In the genomic region with DNA sequence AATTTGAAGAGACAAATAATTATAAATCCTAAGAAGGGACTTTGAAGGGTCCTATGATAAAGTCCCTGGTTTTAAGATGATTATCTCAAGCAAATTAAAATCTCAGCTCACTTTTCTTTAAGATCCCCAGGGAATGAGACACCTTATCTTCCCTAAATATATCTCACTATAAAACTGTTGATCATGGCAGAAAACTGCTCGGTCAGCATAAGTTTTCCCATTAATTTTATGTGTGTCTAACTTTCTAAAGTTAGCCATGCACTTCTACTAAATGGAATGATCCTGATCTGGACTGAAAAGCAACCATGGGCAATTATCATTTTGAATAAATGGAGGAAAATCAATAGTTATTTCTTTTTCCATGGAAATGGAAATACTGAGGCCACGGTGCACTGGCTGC, we compare ENCODE assay signal across 24 cellular contexts.
A peak's percentile ranks its signal among the peaks of the same experiment; 100 is the strongest.
DNase-seq lines count a peak whose midpoint lies in the region; ATAC-seq, FAIRE-seq and TF ChIP-seq lines count a peak whose summit lies in the region.
"Had no signal": no experiment of that assay in that cellular context is flagged by ENCODE, and none has a peak within 500 bp of the region (broad histone marks: within the 10 kb centered on the region; RNA-seq: fewer than 3 reads in every experiment).

No MANE protein-coding gene starts in this region.

- H3K4me2 ChIP-seq in HepG2 (ENCODE audit: low read depth, low read length) (no peak overlapping the region), K562 (ENCODE audit: insufficient read depth, low read length) (no peak overlapping the region)
- H3K4me2 ChIP-seq: BLaER1 had no signal

- TF ChIP-seq CTCF in HepG2 (CRISPR knock-in tag; IDR thresholded peaks at IDR 0.05) (no peak), right lobe of liver (IDR thresholded peaks at IDR 0.05) (no peak), K562 (IDR thresholded peaks at IDR 0.05 in 2 of 3, conservative IDR thresholded peaks at IDR 0.05 in 1 of 3; ENCODE audit: insufficient read depth in 2 of 3, low read depth in 1 of 3, low read length in 3 of 3) (no peak)

- TF ChIP-seq POLR2A in HepG2 (IDR thresholded peaks at IDR 0.05; ENCODE audit: insufficient read depth in 1 of 2, low read depth in 2 of 2, low read length in 2 of 2) (no peak), right lobe of liver (IDR thresholded peaks at IDR 0.05) (no peak), K562 (conservative IDR thresholded peaks at IDR 0.05) (no peak)

- H3K4me3 ChIP-seq in HepG2 (replicated peaks in 1 of 3; ENCODE audit: insufficient read depth in 1 of 3, low read depth in 2 of 3, low read length in 3 of 3), result no peak overlapping the region
- H3K4me3 ChIP-seq in right lobe of liver, result no peak overlapping the region
- H3K4me3 ChIP-seq in K562, result no peak overlapping the region
- H3K4me3 ChIP-seq: BLaER1, GM12878 had no signal

- H2AFZ ChIP-seq in HepG2 (ENCODE audit: low read length) (no peak overlapping the region), K562 (ENCODE audit: low read depth, low read length) (no peak overlapping the region)

- intact Hi-C loops in HepG2 (cut with micrococcal nuclease; ENCODE audit: unreplicated experiment) (no loop called here), right lobe of liver (cut with DNase I) (no loop called here), K562 (cut with micrococcal nuclease) (no loop called here)

- CTCF ChIA-PET in HepG2 (lab: Yijun Ruan, JAX; ENCODE audit: low intra/inter-chr PET ratio, low total read pairs), result no interaction called here
- CTCF ChIA-PET in K562 (lab: Yijun Ruan, JAX; ENCODE audit: low intra/inter-chr PET ratio), result no interaction called here

- BruUV-seq in HepG2 (replicated peaks; lab: Mats Ljungman, UMichigan) (no TSS peak), K562 (replicated peaks; lab: Mats Ljungman, UMichigan) (no TSS peak)

- POLR2A ChIA-PET in HepG2 (lab: Yijun Ruan, JAX) (no interaction called here), K562 (lab: Yijun Ruan, JAX) (no interaction called here)

- no peak for TF ChIP-seq RAD21 in HepG2 (CRISPR knock-in tag; IDR thresholded peaks at IDR 0.05)
- no peak for TF ChIP-seq RAD21 in K562 (CRISPR knock-in tag; conservative IDR thresholded peaks at IDR 0.05 in 1 of 2, IDR thresholded peaks at IDR 0.05 in 1 of 2)

- no peaks in the 10 kb centered on the region for H3K27me3 ChIP-seq in HepG2 (ENCODE audit: control insufficient read depth in 1 of 2, insufficient read depth in 2 of 2, low read length in 2 of 2)
- H3K27me3 ChIP-seq in right lobe of liver, result no peaks in the 10 kb centered on the region
- H3K27me3 ChIP-seq in K562 (ENCODE audit: control insufficient read depth in 2 of 2, insufficient read depth in 2 of 2, low read length in 2 of 2), result no peaks in the 10 kb centered on the region
- H3K27me3 ChIP-seq: BE2C, BLaER1 had no signal

- in situ Hi-C loops in HepG2 (cut with HindIII; ENCODE audit: extremely low pct_ligation_motif_present, low pct_unique_long_range_greater_than_20kb), result no loop called here
- in situ Hi-C loops in K562 (cut with MboI), result no loop called here

- FAIRE-seq in HepG2 (lab: Jason Lieb, UNC) (no peak), K562 (lab: Jason Lieb, UNC) (no peak)
- FAIRE-seq: GM12878, GM12892, GM18507 had no signal

- no peaks in the 10 kb centered on the region for H3K9me3 ChIP-seq in HepG2 (ENCODE audit: low read length)
- no peaks in the 10 kb centered on the region for H3K9me3 ChIP-seq in right lobe of liver
- H3K9me3 ChIP-seq in K562 (replicated peaks; ENCODE audit: control insufficient read depth, insufficient read depth, low read depth, low read length), result no peaks in the 10 kb centered on the region
- H3K9me3 ChIP-seq: BE2C, BLaER1 had no signal

- H3K9ac ChIP-seq in HepG2 (ENCODE audit: insufficient read depth, low read depth, low read length), result no peak overlapping the region
- no peak overlapping the region for H3K9ac ChIP-seq in K562 (ENCODE audit: insufficient read depth in 1 of 2, low read depth in 2 of 2, low read length in 2 of 2)
- H3K9ac ChIP-seq: BLaER1 had no signal

- H3K4me1 ChIP-seq in HepG2 (ENCODE audit: insufficient read depth, low read length), result no peaks in the 10 kb centered on the region
- H3K4me1 ChIP-seq in right lobe of liver, result no peaks in the 10 kb centered on the region
- no peaks in the 10 kb centered on the region for H3K4me1 ChIP-seq in K562 (replicated peaks in 1 of 2; ENCODE audit: control insufficient read depth in 2 of 2, insufficient read depth in 2 of 2, low read length in 2 of 2)
- H3K4me1 ChIP-seq: BE2C, BLaER1 had no signal

- H3K9me1 ChIP-seq in K562 (ENCODE audit: control insufficient read depth, insufficient read depth, low read length), result no peaks in the 10 kb centered on the region

- no peak for DNase-seq in HepG2 (ENCODE audit: low spot score)
- DNase-seq in right lobe of liver, result no peak
- no peak for DNase-seq in K562 (ENCODE audit: extremely low read depth in 1 of 4, low spot score in 3 of 4)
- no peak for DNase-seq in GM19240 (ENCODE audit: insufficient read length, low spot score)
- DNase-seq: ACHN; BE2C; C1 segment of cervical spinal cord; CD4-positive, alpha-beta memory T cell; CD4-positive, CD25-positive, alpha-beta regulatory T cell; CD8-positive, alpha-beta memory T cell; COR-L47; DMS 273 treated with DMSO at 0.1 percent for 48 hours; DMS153; DMS53; DMS79; DND-41; EL; GDM1 had no signal

- 0% methylated on average over 2 of the region's 2 CpGs for WGBS in HepG2 (ENCODE audit: low lambda C conversion rate)
- whole genome bisulfite sequencing in right lobe of liver (ENCODE audit: insufficient coverage, low coverage, low lambda C conversion rate, missing lambda C conversion rate), result 84% methylated on average over 2 of the region's 2 CpGs
- WGBS in K562 (ENCODE audit: insufficient coverage, low coverage, missing lambda C conversion rate), result 0% methylated on average over 2 of the region's 2 CpGs

- ATAC-seq in HepG2, result no peak
- ATAC-seq in right lobe of liver, result no peak
- no peak for ATAC-seq in K562
- ATAC-seq in HG02981 (IDR thresholded peaks at IDR 0.05; ENCODE audit: unreplicated experiment), result no peak
- ATAC-seq: GM12878 had no signal

- no peak overlapping the region for H3K27ac ChIP-seq in HepG2 (ENCODE audit: extremely low read length, insufficient read depth, low read length)
- H3K27ac ChIP-seq in right lobe of liver, result no peak overlapping the region
- H3K27ac ChIP-seq in K562 (ENCODE audit: extremely low read depth, low read depth, low read length), result no peak overlapping the region
- H3K27ac ChIP-seq: 22Rv1, BLaER1 had no signal

- H3K36me3 ChIP-seq in HepG2 (replicated peaks in 1 of 2; ENCODE audit: control insufficient read depth in 1 of 2, insufficient read depth in 2 of 2, low read length in 2 of 2), result no peaks in the 10 kb centered on the region
- no peaks in the 10 kb centered on the region for H3K36me3 ChIP-seq in right lobe of liver
- H3K36me3 ChIP-seq in K562 (ENCODE audit: control insufficient read depth, insufficient read depth, low read length), result no peaks in the 10 kb centered on the region
- H3K36me3 ChIP-seq: BE2C, BLaER1 had no signal

- TF ChIP-seq EP300 in HepG2 (IDR thresholded peaks at IDR 0.05; ENCODE audit: low read depth in 2 of 2, low read length in 2 of 2) (no peak), HepG2 (CRISPR knock-in tag; IDR thresholded peaks at IDR 0.05; ENCODE audit: borderline replicate concordance) (no peak), K562 (IDR thresholded peaks at IDR 0.05; ENCODE audit: low read length) (no peak)

- H3K79me2 ChIP-seq in HepG2 (ENCODE audit: insufficient read depth, low read length) (no peaks in the 10 kb centered on the region), K562 (ENCODE audit: control insufficient read depth, insufficient read depth, low read length) (no peaks in the 10 kb centered on the region)

- no peaks in the 10 kb centered on the region for H4K20me1 ChIP-seq in HepG2 (ENCODE audit: insufficient read depth, low read length)
- no peaks in the 10 kb centered on the region for H4K20me1 ChIP-seq in K562 (replicated peaks; ENCODE audit: control insufficient read depth, insufficient read depth, low read length)
- H4K20me1 ChIP-seq: BLaER1 had no signal

TF ChIP-seq in HepG2, 621 proteins besides CTCF, POLR2A, EP300 and RAD21:
- no peak for TF ChIP-seq SPEN (CRISPR knock-in tag; IDR thresholded peaks at IDR 0.05; ENCODE audit: low read depth)
- TF ChIP-seq MAFK (conservative IDR thresholded peaks at IDR 0.05 in 1 of 2, IDR thresholded peaks at IDR 0.05 in 1 of 2; ENCODE audit: low read length in 2 of 2), result peak; percentile 90 to 94
- peak; percentile 92 for TF ChIP-seq MAFF (IDR thresholded peaks at IDR 0.05; ENCODE audit: low read depth, low read length)

TF ChIP-seq in K562, 482 proteins besides CTCF, POLR2A, EP300 and RAD21 (continues in another document):
- TF ChIP-seq, protein P1, sequence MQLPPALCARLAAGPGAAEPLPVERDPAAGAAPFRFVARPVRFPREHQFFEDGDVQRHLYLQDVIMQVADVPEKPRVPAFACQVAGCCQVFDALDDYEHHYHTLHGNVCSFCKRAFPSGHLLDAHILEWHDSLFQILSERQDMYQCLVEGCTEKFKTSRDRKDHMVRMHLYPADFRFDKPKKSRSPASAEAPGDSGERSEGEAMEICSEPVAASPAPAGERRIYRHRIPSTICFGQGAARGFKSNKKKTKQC (CRISPR knock-in tag; IDR thresholded peaks at IDR 0.05), result no peak
- TF ChIP-seq ZNF24 (IDR thresholded peaks at IDR 0.05) (no peak), ZNF41 (CRISPR knock-in tag; conservative IDR thresholded peaks at IDR 0.05) (no peak)
- TF ChIP-seq, protein P2, sequence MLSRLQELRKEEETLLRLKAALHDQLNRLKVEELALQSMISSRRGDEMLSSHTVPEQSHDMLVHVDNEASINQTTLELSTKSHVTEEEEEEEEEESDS (CRISPR knock-in tag; IDR thresholded peaks at IDR 0.05), result no peak
